Comparison of ENCODE assay signal across 1 cellular context in the genomic region with DNA sequence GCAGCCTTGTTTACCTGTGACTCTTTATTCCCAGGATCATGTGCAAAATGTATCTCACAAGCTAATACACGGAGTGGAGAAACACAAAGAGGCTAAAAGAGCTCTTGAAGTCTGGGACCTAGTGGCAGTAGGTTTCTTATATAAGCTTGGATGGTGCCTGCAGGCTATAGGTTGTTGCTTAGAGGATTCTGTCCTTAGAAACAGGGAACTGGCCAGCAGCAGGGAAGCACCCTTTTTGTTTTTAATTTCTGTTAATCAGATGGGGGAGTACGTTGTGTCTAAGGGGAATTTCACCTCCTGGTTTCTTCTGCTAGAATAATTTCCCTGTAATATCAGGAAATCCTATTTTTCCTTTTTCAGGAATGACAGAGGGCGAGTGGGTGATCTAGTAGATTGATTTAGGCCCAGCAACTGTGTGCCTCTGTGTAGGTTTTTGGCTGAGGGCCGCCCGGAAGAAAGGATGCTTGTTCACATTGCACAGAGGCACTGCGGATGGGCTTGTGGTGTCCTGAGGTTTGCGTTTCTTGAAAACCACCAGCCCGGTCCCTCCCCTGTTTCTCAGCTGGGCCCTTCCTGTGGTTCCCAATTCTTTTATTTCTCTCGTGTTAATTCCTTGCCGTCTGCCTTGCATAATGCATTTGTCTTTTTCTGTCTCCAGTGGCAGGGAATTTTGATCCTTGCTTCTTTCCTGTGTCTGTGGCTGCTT.
TF ChIP-seq lines count a peak whose summit lies in the region.

No MANE protein-coding gene starts in this region.

TF ChIP-seq in GM23338, 12 proteins besides CTCF, POLR2A, EP300 and RAD21 (continued from another document):
- TF ChIP-seq, protein P1, sequence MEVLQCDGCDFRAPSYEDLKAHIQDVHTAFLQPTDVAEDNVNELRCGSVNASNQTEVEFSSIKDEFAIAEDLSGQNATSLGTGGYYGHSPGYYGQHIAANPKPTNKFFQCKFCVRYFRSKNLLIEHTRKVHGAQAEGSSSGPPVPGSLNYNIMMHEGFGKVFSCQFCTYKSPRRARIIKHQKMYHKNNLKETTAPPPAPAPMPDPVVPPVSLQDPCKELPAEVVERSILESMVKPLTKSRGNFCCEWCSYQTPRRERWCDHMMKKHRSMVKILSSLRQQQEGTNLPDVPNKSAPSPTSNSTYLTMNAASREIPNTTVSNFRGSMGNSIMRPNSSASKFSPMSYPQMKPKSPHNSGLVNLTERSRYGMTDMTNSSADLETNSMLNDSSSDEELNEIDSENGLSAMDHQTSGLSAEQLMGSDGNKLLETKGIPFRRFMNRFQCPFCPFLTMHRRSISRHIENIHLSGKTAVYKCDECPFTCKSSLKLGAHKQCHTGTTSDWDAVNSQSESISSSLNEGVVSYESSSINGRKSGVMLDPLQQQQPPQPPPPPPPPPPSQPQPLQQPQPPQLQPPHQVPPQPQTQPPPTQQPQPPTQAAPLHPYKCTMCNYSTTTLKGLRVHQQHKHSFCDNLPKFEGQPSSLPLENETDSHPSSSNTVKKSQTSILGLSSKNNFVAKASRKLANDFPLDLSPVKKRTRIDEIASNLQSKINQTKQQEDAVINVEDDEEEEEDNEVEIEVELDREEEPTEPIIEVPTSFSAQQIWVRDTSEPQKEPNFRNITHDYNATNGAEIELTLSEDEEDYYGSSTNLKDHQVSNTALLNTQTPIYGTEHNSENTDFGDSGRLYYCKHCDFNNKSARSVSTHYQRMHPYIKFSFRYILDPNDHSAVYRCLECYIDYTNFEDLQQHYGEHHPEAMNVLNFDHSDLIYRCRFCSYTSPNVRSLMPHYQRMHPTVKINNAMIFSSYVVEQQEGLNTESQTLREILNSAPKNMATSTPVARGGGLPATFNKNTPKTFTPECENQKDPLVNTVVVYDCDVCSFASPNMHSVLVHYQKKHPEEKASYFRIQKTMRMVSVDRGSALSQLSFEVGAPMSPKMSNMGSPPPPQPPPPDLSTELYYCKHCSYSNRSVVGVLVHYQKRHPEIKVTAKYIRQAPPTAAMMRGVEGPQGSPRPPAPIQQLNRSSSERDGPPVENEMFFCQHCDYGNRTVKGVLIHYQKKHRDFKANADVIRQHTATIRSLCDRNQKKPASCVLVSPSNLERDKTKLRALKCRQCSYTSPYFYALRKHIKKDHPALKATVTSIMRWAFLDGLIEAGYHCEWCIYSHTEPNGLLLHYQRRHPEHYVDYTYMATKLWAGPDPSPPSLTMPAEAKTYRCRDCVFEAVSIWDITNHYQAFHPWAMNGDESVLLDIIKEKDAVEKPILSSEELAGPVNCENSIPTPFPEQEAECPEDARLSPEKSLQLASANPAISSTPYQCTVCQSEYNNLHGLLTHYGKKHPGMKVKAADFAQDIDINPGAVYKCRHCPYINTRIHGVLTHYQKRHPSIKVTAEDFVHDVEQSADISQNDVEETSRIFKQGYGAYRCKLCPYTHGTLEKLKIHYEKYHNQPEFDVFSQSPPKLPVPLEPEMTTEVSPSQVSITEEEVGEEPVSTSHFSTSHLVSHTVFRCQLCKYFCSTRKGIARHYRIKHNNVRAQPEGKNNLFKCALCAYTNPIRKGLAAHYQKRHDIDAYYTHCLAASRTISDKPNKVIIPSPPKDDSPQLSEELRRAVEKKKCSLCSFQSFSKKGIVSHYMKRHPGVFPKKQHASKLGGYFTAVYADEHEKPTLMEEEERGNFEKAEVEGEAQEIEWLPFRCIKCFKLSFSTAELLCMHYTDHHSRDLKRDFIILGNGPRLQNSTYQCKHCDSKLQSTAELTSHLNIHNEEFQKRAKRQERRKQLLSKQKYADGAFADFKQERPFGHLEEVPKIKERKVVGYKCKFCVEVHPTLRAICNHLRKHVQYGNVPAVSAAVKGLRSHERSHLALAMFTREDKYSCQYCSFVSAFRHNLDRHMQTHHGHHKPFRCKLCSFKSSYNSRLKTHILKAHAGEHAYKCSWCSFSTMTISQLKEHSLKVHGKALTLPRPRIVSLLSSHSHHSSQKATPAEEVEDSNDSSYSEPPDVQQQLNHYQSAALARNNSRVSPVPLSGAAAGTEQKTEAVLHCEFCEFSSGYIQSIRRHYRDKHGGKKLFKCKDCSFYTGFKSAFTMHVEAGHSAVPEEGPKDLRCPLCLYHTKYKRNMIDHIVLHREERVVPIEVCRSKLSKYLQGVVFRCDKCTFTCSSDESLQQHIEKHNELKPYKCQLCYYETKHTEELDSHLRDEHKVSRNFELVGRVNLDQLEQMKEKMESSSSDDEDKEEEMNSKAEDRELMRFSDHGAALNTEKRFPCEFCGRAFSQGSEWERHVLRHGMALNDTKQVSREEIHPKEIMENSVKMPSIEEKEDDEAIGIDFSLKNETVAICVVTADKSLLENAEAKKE (CRISPR knock-in tag; IDR thresholded peaks at IDR 0.05), result no peak
- TF ChIP-seq, protein P2, sequence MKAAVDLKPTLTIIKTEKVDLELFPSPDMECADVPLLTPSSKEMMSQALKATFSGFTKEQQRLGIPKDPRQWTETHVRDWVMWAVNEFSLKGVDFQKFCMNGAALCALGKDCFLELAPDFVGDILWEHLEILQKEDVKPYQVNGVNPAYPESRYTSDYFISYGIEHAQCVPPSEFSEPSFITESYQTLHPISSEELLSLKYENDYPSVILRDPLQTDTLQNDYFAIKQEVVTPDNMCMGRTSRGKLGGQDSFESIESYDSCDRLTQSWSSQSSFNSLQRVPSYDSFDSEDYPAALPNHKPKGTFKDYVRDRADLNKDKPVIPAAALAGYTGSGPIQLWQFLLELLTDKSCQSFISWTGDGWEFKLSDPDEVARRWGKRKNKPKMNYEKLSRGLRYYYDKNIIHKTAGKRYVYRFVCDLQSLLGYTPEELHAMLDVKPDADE (IDR thresholded peaks at IDR 0.05), result no peak
- TF ChIP-seq EZH2phosphoT487 (IDR thresholded peaks at IDR 0.05; ENCODE audit: unreplicated experiment) (no peak), STAT1 (IDR thresholded peaks at IDR 0.05; ENCODE audit: unreplicated experiment) (no peak), JUNB (IDR thresholded peaks at IDR 0.05; ENCODE audit: unreplicated experiment) (no peak), EZH2 (IDR thresholded peaks at IDR 0.05; ENCODE audit: low read depth, unreplicated experiment) (no peak), NANOG (IDR thresholded peaks at IDR 0.05; ENCODE audit: borderline replicate concordance) (no peak), CREB1 (CRISPR knock-in tag; IDR thresholded peaks at IDR 0.05; ENCODE audit: low read depth) (no peak), POLR2AphosphoS5 (IDR thresholded peaks at IDR 0.05; ENCODE audit: low read depth) (no peak), ZNF331 (CRISPR knock-in tag; IDR thresholded peaks at IDR 0.05; ENCODE audit: low read depth) (no peak)
- TF ChIP-seq, protein P3, sequence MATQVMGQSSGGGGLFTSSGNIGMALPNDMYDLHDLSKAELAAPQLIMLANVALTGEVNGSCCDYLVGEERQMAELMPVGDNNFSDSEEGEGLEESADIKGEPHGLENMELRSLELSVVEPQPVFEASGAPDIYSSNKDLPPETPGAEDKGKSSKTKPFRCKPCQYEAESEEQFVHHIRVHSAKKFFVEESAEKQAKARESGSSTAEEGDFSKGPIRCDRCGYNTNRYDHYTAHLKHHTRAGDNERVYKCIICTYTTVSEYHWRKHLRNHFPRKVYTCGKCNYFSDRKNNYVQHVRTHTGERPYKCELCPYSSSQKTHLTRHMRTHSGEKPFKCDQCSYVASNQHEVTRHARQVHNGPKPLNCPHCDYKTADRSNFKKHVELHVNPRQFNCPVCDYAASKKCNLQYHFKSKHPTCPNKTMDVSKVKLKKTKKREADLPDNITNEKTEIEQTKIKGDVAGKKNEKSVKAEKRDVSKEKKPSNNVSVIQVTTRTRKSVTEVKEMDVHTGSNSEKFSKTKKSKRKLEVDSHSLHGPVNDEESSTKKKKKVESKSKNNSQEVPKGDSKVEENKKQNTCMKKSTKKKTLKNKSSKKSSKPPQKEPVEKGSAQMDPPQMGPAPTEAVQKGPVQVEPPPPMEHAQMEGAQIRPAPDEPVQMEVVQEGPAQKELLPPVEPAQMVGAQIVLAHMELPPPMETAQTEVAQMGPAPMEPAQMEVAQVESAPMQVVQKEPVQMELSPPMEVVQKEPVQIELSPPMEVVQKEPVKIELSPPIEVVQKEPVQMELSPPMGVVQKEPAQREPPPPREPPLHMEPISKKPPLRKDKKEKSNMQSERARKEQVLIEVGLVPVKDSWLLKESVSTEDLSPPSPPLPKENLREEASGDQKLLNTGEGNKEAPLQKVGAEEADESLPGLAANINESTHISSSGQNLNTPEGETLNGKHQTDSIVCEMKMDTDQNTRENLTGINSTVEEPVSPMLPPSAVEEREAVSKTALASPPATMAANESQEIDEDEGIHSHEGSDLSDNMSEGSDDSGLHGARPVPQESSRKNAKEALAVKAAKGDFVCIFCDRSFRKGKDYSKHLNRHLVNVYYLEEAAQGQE (IDR thresholded peaks at IDR 0.05; ENCODE audit: unreplicated experiment), result no peak
